ENCODE assay signal across 27 cellular contexts in the genomic region with DNA sequence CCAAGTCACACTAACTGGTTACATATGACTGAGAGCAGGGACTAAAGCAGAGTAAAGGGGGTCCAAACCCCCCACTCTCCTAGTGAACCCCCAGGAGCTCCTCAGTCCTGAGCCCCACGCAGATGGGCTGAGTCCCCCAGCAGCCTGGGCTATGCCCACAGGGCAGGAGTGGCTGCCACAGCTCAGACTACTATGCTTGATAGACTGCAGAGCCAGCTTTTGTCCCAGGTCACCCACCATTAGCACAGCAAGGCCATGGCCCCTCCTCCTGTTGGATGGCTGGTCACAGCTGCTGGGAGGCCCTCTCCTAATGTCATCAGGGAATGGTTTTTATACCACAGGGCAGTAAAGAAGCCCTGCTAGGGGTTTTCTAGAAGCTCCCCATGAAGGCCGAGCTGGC. TPM values are rescaled to one million over a fixed set of nuclear protein-coding genes. Genes with fewer than 3 reads are reported as not detected.
DNase-seq lines count a peak whose midpoint lies in the region; ATAC-seq and TF ChIP-seq lines count a peak whose summit lies in the region.
"Had no signal": no experiment of that assay in that cellular context is flagged by ENCODE, and none has a peak within 500 bp of the region (broad histone marks: within the 10 kb centered on the region; RNA-seq: fewer than 3 reads in every experiment).

No MANE protein-coding gene starts in this region.

- intact Hi-C loops in left cardiac atrium (cut with DNase I) = no loop called here

- H3K4me3 ChIP-seq in SK-N-SH (ENCODE audit: low read depth in 2 of 2, low read length in 1 of 2) (no peak overlapping the region), neural progenitor cell (no peak overlapping the region)
- H3K4me3 ChIP-seq: BLaER1, GM12878, PC-9 had no signal

- 35% methylated on average over 2 of the region's 2 CpGs for WGBS in SK-N-SH (ENCODE audit: low lambda C conversion rate)

- no peak; a peak in 1 of 4 replicates for TF ChIP-seq EP300 in SK-N-SH (IDR thresholded peaks at IDR 0.05; ENCODE audit: borderline replicate concordance in 1 of 2, low read depth in 1 of 2, low read length in 1 of 2)

- ATAC-seq in SK-N-SH treated with all-trans-retinoic acid at 6 μM for 48 hours (no peak), GM19324 (IDR thresholded peaks at IDR 0.05; ENCODE audit: low FRiP score, unreplicated experiment) (no peak), left cardiac atrium (no peak)
- ATAC-seq in stimulated activated memory B cell treated with anti-CD40 and anti-IgM and Interleukin-4, amounts not matched to agents 10 μg/mL and 1 μg/mL and 100 μg/mL, for 72 hours = no peak
- ATAC-seq: GM12878, HepG2 had no signal

- H2AFZ ChIP-seq in SK-N-SH (ENCODE audit: low read depth) = no peak overlapping the region
- H2AFZ ChIP-seq in neural progenitor cell (replicated peaks) = no peak overlapping the region
- H2AFZ ChIP-seq: PC-9 had no signal

- H3K9me2 ChIP-seq in SK-N-SH = no peaks in the 10 kb centered on the region

- H3K36me3 Mint-ChIP-seq in glutamatergic neuron (ENCODE audit: unreplicated experiment) = peaks cover 5% of the 10 kb centered on the region
- H3K36me3 Mint-ChIP-seq in neural progenitor cell = no peaks in the 10 kb centered on the region
- H3K36me3 Mint-ChIP-seq in stimulated activated memory B cell treated with anti-CD40 and anti-IgM and Interleukin-4, amounts not matched to agents 10 μg/mL and 1 μg/mL and 100 μg/mL, for 72 hours = no peaks in the 10 kb centered on the region
- H3K36me3 Mint-ChIP-seq: CD4-positive, CD25-positive, alpha-beta regulatory T cell had no signal

- peaks cover 3% of the 10 kb centered on the region; the same call in 1 of the 2 replicates for H3K9me3 ChIP-seq in SK-N-SH
- H3K9me3 ChIP-seq in neural progenitor cell (ENCODE audit: low read depth) = no peaks in the 10 kb centered on the region

- H3K9ac ChIP-seq in SK-N-SH (no peak overlapping the region), neural progenitor cell (no peak overlapping the region)
- H3K9ac ChIP-seq: BLaER1 had no signal

- H3K4me2 ChIP-seq in SK-N-SH (no peak overlapping the region), neural progenitor cell (no peak overlapping the region)
- H3K4me2 ChIP-seq: BLaER1, PC-9 had no signal

- H3K27me3 Mint-ChIP-seq in glutamatergic neuron (ENCODE audit: unreplicated experiment) (peaks cover 2% of the 10 kb centered on the region), neural progenitor cell (ENCODE audit: insufficient read depth, low read depth) (peaks cover 2% of the 10 kb centered on the region)
- no peaks in the 10 kb centered on the region for H3K27me3 Mint-ChIP-seq in stimulated activated memory B cell treated with anti-CD40 and anti-IgM and Interleukin-4, amounts not matched to agents 10 μg/mL and 1 μg/mL and 100 μg/mL, for 72 hours
- H3K27me3 Mint-ChIP-seq: CD4-positive, CD25-positive, alpha-beta regulatory T cell had no signal

- H3K4me3 Mint-ChIP-seq in glutamatergic neuron (ENCODE audit: unreplicated experiment) = no peak overlapping the region
- H3K4me3 Mint-ChIP-seq in neural progenitor cell = no peak overlapping the region
- no peak overlapping the region for H3K4me3 Mint-ChIP-seq in stimulated activated memory B cell treated with anti-CD40 and anti-IgM and Interleukin-4, amounts not matched to agents 10 μg/mL and 1 μg/mL and 100 μg/mL, for 72 hours
- H3K4me3 Mint-ChIP-seq: CD4-positive, CD25-positive, alpha-beta regulatory T cell had no signal

- CTCF ChIA-PET in SK-N-SH (lab: Yijun Ruan, JAX) = interaction anchor here (0.8 to 1.6 kb wide), 8 partner anchors 9 to 702 kb away, joined by 3 to 8 read pairs (median 4); no protein-coding TSS in a partner anchor

- no peaks in the 10 kb centered on the region for H3F3A ChIP-seq in SK-N-SH (replicated peaks; ENCODE audit: insufficient read depth)
- no peaks in the 10 kb centered on the region for H3F3A ChIP-seq in neural progenitor cell (ENCODE audit: low read depth)

- DNase-seq in SK-N-SH = peak; percentile 66
- peak; percentile 29 for DNase-seq in glutamatergic neuron
- DNase-seq in neural progenitor cell (ENCODE audit: low spot score) = peak; percentile 18
- no peak for DNase-seq in NCI-H82 treated with DMSO at 0.1 percent for 48 hours (lab: John Stamatoyannopoulos, UW; ENCODE audit: unreplicated experiment)
- DNase-seq in left cardiac atrium = no peak
- DNase-seq: 8988T; ACHN; CD4-positive, CD25-positive, alpha-beta regulatory T cell; GDM1; Karpas-422; NCI-H1092; NCI-H1436; NCI-H187; NCI-H446 treated with DMSO at 0.1 percent for 48 hours; NCI-H526; NCI-H82; PC-9; Right ventricle myocardium superior; RPMI8226; SW 1271 had no signal

- TF ChIP-seq CTCF in SK-N-SH (IDR thresholded peaks at IDR 0.05) (no peak), glutamatergic neuron (IDR thresholded peaks at IDR 0.05; ENCODE audit: partially characterized antibody, unreplicated experiment) (no peak), neural progenitor cell (IDR thresholded peaks at IDR 0.05) (no peak)

- H3K9me3 Mint-ChIP-seq in glutamatergic neuron (ENCODE audit: unreplicated experiment) = peaks cover 4% of the 10 kb centered on the region
- peaks cover 10% of the 10 kb centered on the region for H3K9me3 Mint-ChIP-seq in neural progenitor cell
- peaks cover 7% of the 10 kb centered on the region for H3K9me3 Mint-ChIP-seq in stimulated activated memory B cell treated with anti-CD40 and anti-IgM and Interleukin-4, amounts not matched to agents 10 μg/mL and 1 μg/mL and 100 μg/mL, for 72 hours

- H3K4me1 Mint-ChIP-seq in glutamatergic neuron (ENCODE audit: low read depth, unreplicated experiment) = no peaks in the 10 kb centered on the region
- peaks cover 42% of the 10 kb centered on the region for H3K4me1 Mint-ChIP-seq in neural progenitor cell
- H3K4me1 Mint-ChIP-seq in stimulated activated memory B cell treated with anti-CD40 and anti-IgM and Interleukin-4, amounts not matched to agents 10 μg/mL and 1 μg/mL and 100 μg/mL, for 72 hours = no peaks in the 10 kb centered on the region
- H3K4me1 Mint-ChIP-seq: CD4-positive, CD25-positive, alpha-beta regulatory T cell had no signal

- H3K36me3 ChIP-seq in SK-N-SH (replicated peaks in 1 of 2; ENCODE audit: control insufficient read depth in 1 of 2, insufficient read depth in 2 of 2, low read length in 1 of 2) = no peaks in the 10 kb centered on the region
- H3K36me3 ChIP-seq in neural progenitor cell = no peaks in the 10 kb centered on the region
- H3K36me3 ChIP-seq: BLaER1 had no signal

- H3K79me2 ChIP-seq in SK-N-SH (ENCODE audit: insufficient read depth) = no peaks in the 10 kb centered on the region
- no peaks in the 10 kb centered on the region for H3K79me2 ChIP-seq in neural progenitor cell (ENCODE audit: low read depth)

- no peak for TF ChIP-seq RAD21 in SK-N-SH (IDR thresholded peaks at IDR 0.05; ENCODE audit: low read length)

- H3K27me3 ChIP-seq in SK-N-SH (ENCODE audit: insufficient read depth) (no peaks in the 10 kb centered on the region), neural progenitor cell (no peaks in the 10 kb centered on the region)
- H3K27me3 ChIP-seq: BLaER1 had no signal

- H3K27ac Mint-ChIP-seq in glutamatergic neuron (ENCODE audit: unreplicated experiment) = no peak overlapping the region
- H3K27ac Mint-ChIP-seq in neural progenitor cell = no peak overlapping the region
- H3K27ac Mint-ChIP-seq in stimulated activated memory B cell treated with anti-CD40 and anti-IgM and Interleukin-4, amounts not matched to agents 10 μg/mL and 1 μg/mL and 100 μg/mL, for 72 hours = no peak overlapping the region
- H3K27ac Mint-ChIP-seq: CD4-positive, CD25-positive, alpha-beta regulatory T cell had no signal

- peaks cover 0 to 11% of the 10 kb centered on the region in 2 experiments; a peak in 1 of 4 replicates for H3K4me1 ChIP-seq in SK-N-SH (ENCODE audit: control insufficient read depth in 1 of 2, insufficient read depth in 2 of 2, low read depth in 1 of 2, low read length in 1 of 2)
- H3K4me1 ChIP-seq in neural progenitor cell = peaks cover 10% of the 10 kb centered on the region
- H3K4me1 ChIP-seq: BLaER1 had no signal

- H4K20me1 ChIP-seq in SK-N-SH (ENCODE audit: insufficient read depth) (no peaks in the 10 kb centered on the region), neural progenitor cell (ENCODE audit: low read depth) (no peaks in the 10 kb centered on the region)
- H4K20me1 ChIP-seq: BLaER1 had no signal

- H3K27ac ChIP-seq in SK-N-SH (ENCODE audit: low read depth in 2 of 2, low read length in 1 of 2) = peak overlapping the region in 1 of 2 experiments; percentile 56; a peak in 2 of 4 replicates
- no peak overlapping the region for H3K27ac ChIP-seq in neural progenitor cell
- H3K27ac ChIP-seq: BLaER1, PC-9 had no signal

- POLR2A ChIA-PET in SK-N-SH (lab: Yijun Ruan, JAX) = interaction anchor here (1.3 kb wide), 1 partner anchor 24 kb away, joined by 5 read pairs; no protein-coding TSS in a partner anchor

TF ChIP-seq in SK-N-SH, 30 proteins besides CTCF, POLR2A, EP300 and RAD21:
- TF ChIP-seq RXRA (IDR thresholded peaks at IDR 0.05; ENCODE audit: borderline replicate concordance, low read depth) (no peak), GATA2 (CRISPR knock-in tag; IDR thresholded peaks at IDR 0.05) (0 out of 2 replicates have a peak, but pooled peaks have one; percentile 9)

TF ChIP-seq in SK-N-SH treated with all-trans-retinoic acid at 6 μM for 48 hours, 23 proteins besides CTCF, POLR2A, EP300 and RAD21:
- no peak for TF ChIP-seq TOX (CRISPR knock-in tag; IDR thresholded peaks at IDR 0.05; ENCODE audit: borderline replicate concordance)
- TF ChIP-seq ZNF8 (CRISPR knock-in tag; IDR thresholded peaks at IDR 0.05) = no peak
- no peak for TF ChIP-seq OSR1 (CRISPR knock-in tag; IDR thresholded peaks at IDR 0.05)
TF ChIP-seq in SK-N-SH treated with all-trans-retinoic acid at 6 μM for 48 hours: peak in this region for 0.

RNA-seq across cellular contexts. Expression of a gene that starts 46.3 kb away (rescaled TPM):
- polyA plus RNA-seq in SK-N-SH (2012; rRNA removed) = 0.02 TPM in 1 of 2 replicates, not detected in the other
- 0.03 and 0.05 TPM in 2 replicates for polyA plus RNA-seq in SK-N-SH (2012; cell fraction: cytosol; rRNA removed)
- polyA plus RNA-seq in SK-N-SH (2012; cell fraction: nucleus; rRNA removed) = 0.05 TPM in 2 replicates
- 7.4 TPM for total RNA-seq in glutamatergic neuron (ENCODE audit: unreplicated experiment)
- total RNA-seq in neural progenitor cell (ENCODE audit: low replicate concordance) = 76.3 and 99.1 TPM in 2 replicates
- total RNA-seq in left cardiac atrium = 10 to 100 TPM in 1 of 2 donors, 1 to 10 TPM in 1; 6.1 to 24.4 TPM
- total RNA-seq: HT1080, PC-9 had no signal

Comparison
In these comparisons a context has a peak if more than half of its experiments do, and no peak if none do; other contexts are left out.
1. DNase-seq: peak in SK-N-SH (single experiment), glutamatergic neuron (single experiment) and neural progenitor cell (single experiment); none in NCI-H82 treated with DMSO at 0.1 percent for 48 hours (single experiment) and left cardiac atrium (single experiment).